8 cellular contexts compared by ENCODE assay signal in the genomic region with DNA sequence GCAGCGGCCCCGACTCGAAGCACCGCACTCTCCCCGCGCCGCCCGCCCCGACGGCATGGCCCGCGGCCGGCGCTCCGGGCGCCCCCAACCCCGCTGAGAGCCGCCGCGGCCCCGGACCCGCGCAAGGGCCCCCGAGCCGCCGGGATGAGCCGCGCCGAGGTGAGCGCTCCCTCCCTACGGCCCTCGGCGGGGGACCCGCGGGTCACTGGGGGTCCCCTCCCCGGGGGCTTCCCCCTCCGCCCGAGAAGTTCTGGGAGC. TPM values are rescaled to one million over a fixed set of nuclear protein-coding genes. Genes with fewer than 3 reads are reported as not detected.
DNase-seq lines count a peak whose midpoint lies in the region; ATAC-seq and TF ChIP-seq lines count a peak whose summit lies in the region.

No MANE protein-coding gene starts in this region.

- H3K9me3 Mint-ChIP-seq in Calu3 (ENCODE audit: low read depth, unreplicated experiment): no peaks in the 10 kb centered on the region

- peak; percentile 4 for ATAC-seq in HG02798 (IDR thresholded peaks at IDR 0.05; ENCODE audit: poor library complexity, unreplicated experiment)

- peak overlapping the region; percentile 92 for H3K4me3 Mint-ChIP-seq in Calu3 (ENCODE audit: low read depth, unreplicated experiment)

- H3K9me3 ChIP-seq in ascending aorta: no peaks in the 10 kb centered on the region

- H3K4me2 ChIP-seq in mesendoderm (ENCODE audit: low read length): peak overlapping the region; percentile 69

- H3K4me1 Mint-ChIP-seq in Calu3 (ENCODE audit: low read depth, unreplicated experiment): peaks cover 7% of the 10 kb centered on the region

- TF ChIP-seq CTCF in Calu3 (IDR thresholded peaks at IDR 0.05; ENCODE audit: unreplicated experiment) (no peak), ascending aorta (IDR thresholded peaks at IDR 0.05) (no peak)

- H3K4me1 ChIP-seq in ascending aorta (peaks cover 0 to 16% of the 10 kb centered on the region in 2 donors), mesendoderm (ENCODE audit: control insufficient read depth, low read depth, low read length) (peaks cover 4% of the 10 kb centered on the region)

- DNase-seq in Calu3 (no peak), ascending aorta (ENCODE audit: low spot score in 2 of 2) (no peak), mesendoderm (no peak), NOMO-1 treated with dmso at 0.1 percent for 144 hours (lab: John Stamatoyannopoulos, UW; ENCODE audit: unreplicated experiment) (no peak), NCI-H510A (lab: John Stamatoyannopoulos, UW) (no peak), middle frontal gyrus (ENCODE audit: extremely low spot score, low spot score) (no peak)
- DNase-seq in activated CD8-positive, alpha-beta memory T cell treated with anti-CD3 and anti-CD28 coated beads, Interleukin-2, amount 50 U/mL, for 48 hours: no peak

- WGBS in mesendoderm (ENCODE audit: extremely low coverage, insufficient coverage, low lambda C conversion rate): no CpG with 5 or more reads among the region's 38 CpGs

- BruUV-seq in Calu3 (replicated peaks; lab: Mats Ljungman, UMichigan): no TSS peak

- H3K27me3 Mint-ChIP-seq in Calu3 (ENCODE audit: unreplicated experiment): no peaks in the 10 kb centered on the region

- CTCF ChIA-PET in Calu3 (lab: Charles Lee): interaction anchor here (0.8 to 5.3 kb wide), 4 partner anchors 86 to 207 kb away, joined by 3 to 81 read pairs (median 17); no protein-coding TSS in a partner anchor

- peak overlapping the region; percentile 77 for H3K18ac ChIP-seq in mesendoderm (ENCODE audit: low read length)

- peaks cover 12% of the 10 kb centered on the region for H3K79me2 ChIP-seq in mesendoderm (ENCODE audit: control insufficient read depth, insufficient read depth, low read length)

- no peak overlapping the region for H2BK5ac ChIP-seq in mesendoderm (ENCODE audit: low read length)

- no peak overlapping the region for H4K8ac ChIP-seq in mesendoderm (ENCODE audit: low read depth, low read length)

- H3K56ac ChIP-seq in mesendoderm (ENCODE audit: low read length): peak overlapping the region; percentile 87

- peak overlapping the region; percentile 42 for H3K9ac ChIP-seq in mesendoderm (ENCODE audit: low read length)

- H3K36me3 ChIP-seq in ascending aorta (peaks cover 0 to 6% of the 10 kb centered on the region in 2 donors), mesendoderm (ENCODE audit: control insufficient read depth, insufficient read depth, low read length) (no peaks in the 10 kb centered on the region)

- H3K79me1 ChIP-seq in mesendoderm (ENCODE audit: low read length): peaks cover 1% of the 10 kb centered on the region

- no peak overlapping the region for H4K5ac ChIP-seq in mesendoderm (ENCODE audit: low read length)

- H3K27ac Mint-ChIP-seq in Calu3 (ENCODE audit: unreplicated experiment): peak overlapping the region; percentile 80

- H3K23ac ChIP-seq in mesendoderm (ENCODE audit: low read length): no peak overlapping the region

- no peak overlapping the region for H2BK15ac ChIP-seq in mesendoderm (replicated peaks; ENCODE audit: low read depth)

- H3K27ac ChIP-seq in ascending aorta (peak overlapping the region; percentile 99 to 100), mesendoderm (ENCODE audit: low read depth, low read length) (peak overlapping the region; percentile 90)

- peak overlapping the region; percentile 74 for H2BK120ac ChIP-seq in mesendoderm (ENCODE audit: low read depth, low read length)

- H2AK5ac ChIP-seq in mesendoderm (ENCODE audit: low read length): no peak overlapping the region

- H3K27me3 ChIP-seq in ascending aorta (no peaks in the 10 kb centered on the region), mesendoderm (ENCODE audit: insufficient read depth, low read length, poor library complexity) (no peaks in the 10 kb centered on the region)

- peak overlapping the region; percentile 87 to 91 for H3K4me3 ChIP-seq in ascending aorta
- peak overlapping the region; percentile 53 for H3K4me3 ChIP-seq in mesendoderm (ENCODE audit: low read length)

- peak overlapping the region; percentile 98 for H3K4ac ChIP-seq in mesendoderm (ENCODE audit: low read depth, low read length)

- intact Hi-C loops in Calu3 (cut with micrococcal nuclease; ENCODE audit: unreplicated experiment) (no loop called here), ascending aorta (cut with DNase I) (loop anchor here (2.0 kb wide), 1 partner anchor 87 kb away; no protein-coding TSS in a partner anchor)

- H3K36me3 Mint-ChIP-seq in Calu3 (ENCODE audit: insufficient read depth, unreplicated experiment): peaks cover 37% of the 10 kb centered on the region

RNA-seq across cellular contexts. Expression of a gene that starts 0.8 kb away (rescaled TPM):
- total RNA-seq in Calu3 (2022) (10.9 and 14.4 TPM in 2 replicates), ascending aorta (66.0 TPM)
- polyA plus RNA-seq in mesendoderm (2013, experiment 1 of 2): 20.2 TPM
- polyA plus RNA-seq in mesendoderm (2013, experiment 2 of 2): 20.1 TPM

RNA-seq across cellular contexts. Expression of a gene that starts 56.4 kb away (rescaled TPM):
- 8.6 and 12.4 TPM in 2 replicates for total RNA-seq in Calu3 (2022)
- total RNA-seq in ascending aorta: 1.2 TPM
- polyA plus RNA-seq in mesendoderm (2013, experiment 1 of 2): 16.5 TPM
- 16.1 TPM for polyA plus RNA-seq in mesendoderm (2013, experiment 2 of 2)
